ENCODE assay signal across 1 cellular context in the genomic region with DNA sequence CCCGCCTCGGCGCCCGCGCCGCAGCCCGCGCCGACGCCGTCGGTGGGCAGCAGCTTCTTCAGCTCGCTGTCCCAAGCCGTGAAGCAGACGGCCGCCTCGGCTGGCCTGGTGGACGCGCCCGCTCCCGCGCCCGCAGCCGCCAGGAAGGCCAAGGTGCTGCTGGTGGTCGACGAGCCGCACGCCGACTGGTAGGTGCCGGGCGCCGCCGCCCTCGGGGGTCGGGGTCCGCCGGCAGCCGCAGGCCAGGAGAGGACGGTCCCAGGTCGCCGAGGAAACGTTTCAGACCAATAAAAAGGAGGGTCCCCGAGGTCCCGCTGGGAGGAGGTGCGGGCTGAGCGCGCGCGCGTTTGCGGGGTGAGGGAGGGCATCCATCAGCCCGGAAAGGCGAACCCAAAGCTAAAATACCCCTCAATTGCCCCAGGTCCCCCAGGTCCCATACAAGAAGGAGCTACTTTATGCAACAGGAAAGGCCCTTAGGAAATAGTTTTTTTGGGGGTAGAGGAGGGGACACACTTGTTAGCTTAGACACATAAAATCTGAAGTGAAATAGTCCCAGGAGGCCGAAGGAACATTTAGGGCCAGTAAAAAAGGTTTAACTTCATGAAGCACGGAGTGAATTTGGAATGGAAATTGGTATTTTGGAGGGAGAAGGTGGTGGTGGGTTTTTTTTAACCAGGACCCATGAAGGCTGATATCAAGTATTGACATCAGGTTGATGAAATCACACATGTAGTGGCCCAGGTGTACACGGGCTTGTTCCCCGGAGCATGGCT.
TF ChIP-seq lines count a peak whose summit lies in the region.

No MANE protein-coding gene starts in this region.

TF ChIP-seq in GM23338, 12 proteins besides CTCF, POLR2A, EP300 and RAD21 (continued from another document):
- TF ChIP-seq, protein P1, sequence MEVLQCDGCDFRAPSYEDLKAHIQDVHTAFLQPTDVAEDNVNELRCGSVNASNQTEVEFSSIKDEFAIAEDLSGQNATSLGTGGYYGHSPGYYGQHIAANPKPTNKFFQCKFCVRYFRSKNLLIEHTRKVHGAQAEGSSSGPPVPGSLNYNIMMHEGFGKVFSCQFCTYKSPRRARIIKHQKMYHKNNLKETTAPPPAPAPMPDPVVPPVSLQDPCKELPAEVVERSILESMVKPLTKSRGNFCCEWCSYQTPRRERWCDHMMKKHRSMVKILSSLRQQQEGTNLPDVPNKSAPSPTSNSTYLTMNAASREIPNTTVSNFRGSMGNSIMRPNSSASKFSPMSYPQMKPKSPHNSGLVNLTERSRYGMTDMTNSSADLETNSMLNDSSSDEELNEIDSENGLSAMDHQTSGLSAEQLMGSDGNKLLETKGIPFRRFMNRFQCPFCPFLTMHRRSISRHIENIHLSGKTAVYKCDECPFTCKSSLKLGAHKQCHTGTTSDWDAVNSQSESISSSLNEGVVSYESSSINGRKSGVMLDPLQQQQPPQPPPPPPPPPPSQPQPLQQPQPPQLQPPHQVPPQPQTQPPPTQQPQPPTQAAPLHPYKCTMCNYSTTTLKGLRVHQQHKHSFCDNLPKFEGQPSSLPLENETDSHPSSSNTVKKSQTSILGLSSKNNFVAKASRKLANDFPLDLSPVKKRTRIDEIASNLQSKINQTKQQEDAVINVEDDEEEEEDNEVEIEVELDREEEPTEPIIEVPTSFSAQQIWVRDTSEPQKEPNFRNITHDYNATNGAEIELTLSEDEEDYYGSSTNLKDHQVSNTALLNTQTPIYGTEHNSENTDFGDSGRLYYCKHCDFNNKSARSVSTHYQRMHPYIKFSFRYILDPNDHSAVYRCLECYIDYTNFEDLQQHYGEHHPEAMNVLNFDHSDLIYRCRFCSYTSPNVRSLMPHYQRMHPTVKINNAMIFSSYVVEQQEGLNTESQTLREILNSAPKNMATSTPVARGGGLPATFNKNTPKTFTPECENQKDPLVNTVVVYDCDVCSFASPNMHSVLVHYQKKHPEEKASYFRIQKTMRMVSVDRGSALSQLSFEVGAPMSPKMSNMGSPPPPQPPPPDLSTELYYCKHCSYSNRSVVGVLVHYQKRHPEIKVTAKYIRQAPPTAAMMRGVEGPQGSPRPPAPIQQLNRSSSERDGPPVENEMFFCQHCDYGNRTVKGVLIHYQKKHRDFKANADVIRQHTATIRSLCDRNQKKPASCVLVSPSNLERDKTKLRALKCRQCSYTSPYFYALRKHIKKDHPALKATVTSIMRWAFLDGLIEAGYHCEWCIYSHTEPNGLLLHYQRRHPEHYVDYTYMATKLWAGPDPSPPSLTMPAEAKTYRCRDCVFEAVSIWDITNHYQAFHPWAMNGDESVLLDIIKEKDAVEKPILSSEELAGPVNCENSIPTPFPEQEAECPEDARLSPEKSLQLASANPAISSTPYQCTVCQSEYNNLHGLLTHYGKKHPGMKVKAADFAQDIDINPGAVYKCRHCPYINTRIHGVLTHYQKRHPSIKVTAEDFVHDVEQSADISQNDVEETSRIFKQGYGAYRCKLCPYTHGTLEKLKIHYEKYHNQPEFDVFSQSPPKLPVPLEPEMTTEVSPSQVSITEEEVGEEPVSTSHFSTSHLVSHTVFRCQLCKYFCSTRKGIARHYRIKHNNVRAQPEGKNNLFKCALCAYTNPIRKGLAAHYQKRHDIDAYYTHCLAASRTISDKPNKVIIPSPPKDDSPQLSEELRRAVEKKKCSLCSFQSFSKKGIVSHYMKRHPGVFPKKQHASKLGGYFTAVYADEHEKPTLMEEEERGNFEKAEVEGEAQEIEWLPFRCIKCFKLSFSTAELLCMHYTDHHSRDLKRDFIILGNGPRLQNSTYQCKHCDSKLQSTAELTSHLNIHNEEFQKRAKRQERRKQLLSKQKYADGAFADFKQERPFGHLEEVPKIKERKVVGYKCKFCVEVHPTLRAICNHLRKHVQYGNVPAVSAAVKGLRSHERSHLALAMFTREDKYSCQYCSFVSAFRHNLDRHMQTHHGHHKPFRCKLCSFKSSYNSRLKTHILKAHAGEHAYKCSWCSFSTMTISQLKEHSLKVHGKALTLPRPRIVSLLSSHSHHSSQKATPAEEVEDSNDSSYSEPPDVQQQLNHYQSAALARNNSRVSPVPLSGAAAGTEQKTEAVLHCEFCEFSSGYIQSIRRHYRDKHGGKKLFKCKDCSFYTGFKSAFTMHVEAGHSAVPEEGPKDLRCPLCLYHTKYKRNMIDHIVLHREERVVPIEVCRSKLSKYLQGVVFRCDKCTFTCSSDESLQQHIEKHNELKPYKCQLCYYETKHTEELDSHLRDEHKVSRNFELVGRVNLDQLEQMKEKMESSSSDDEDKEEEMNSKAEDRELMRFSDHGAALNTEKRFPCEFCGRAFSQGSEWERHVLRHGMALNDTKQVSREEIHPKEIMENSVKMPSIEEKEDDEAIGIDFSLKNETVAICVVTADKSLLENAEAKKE (CRISPR knock-in tag; IDR thresholded peaks at IDR 0.05) = no peak
- no peak for TF ChIP-seq STAT1 (IDR thresholded peaks at IDR 0.05; ENCODE audit: unreplicated experiment)
- TF ChIP-seq, protein P2, sequence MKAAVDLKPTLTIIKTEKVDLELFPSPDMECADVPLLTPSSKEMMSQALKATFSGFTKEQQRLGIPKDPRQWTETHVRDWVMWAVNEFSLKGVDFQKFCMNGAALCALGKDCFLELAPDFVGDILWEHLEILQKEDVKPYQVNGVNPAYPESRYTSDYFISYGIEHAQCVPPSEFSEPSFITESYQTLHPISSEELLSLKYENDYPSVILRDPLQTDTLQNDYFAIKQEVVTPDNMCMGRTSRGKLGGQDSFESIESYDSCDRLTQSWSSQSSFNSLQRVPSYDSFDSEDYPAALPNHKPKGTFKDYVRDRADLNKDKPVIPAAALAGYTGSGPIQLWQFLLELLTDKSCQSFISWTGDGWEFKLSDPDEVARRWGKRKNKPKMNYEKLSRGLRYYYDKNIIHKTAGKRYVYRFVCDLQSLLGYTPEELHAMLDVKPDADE (IDR thresholded peaks at IDR 0.05) = no peak
TF ChIP-seq in GM23338: peak in this region for 0.
